28 cellular contexts compared by ENCODE assay signal in the genomic region with DNA sequence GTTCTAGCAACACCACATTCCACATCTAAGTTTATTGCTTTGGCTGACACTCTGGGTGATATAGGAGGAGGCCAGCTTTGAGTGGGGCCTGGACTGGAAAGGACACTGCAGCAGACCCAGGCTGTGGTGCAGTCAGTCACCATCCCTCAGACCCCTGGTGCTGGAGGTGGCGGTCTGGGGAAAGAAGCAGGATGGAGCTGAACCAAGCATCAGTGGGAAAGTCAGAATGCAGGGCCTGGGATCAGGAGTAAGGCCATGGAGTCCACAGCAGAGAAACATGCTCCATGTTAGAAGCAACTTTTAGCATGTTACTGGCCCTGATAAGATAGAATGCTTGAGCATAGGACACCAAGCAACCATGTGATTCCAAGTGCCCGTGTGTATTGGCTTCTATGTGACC. TPM values are rescaled to one million over a fixed set of nuclear protein-coding genes. Genes with fewer than 3 reads are reported as not detected.
DNase-seq lines count a peak whose midpoint lies in the region; ATAC-seq lines count a peak whose summit lies in the region.
"Had no signal": no experiment of that assay in that cellular context is flagged by ENCODE, and none has a peak within 500 bp of the region (broad histone marks: within the 10 kb centered on the region; RNA-seq: fewer than 3 reads in every experiment).

No MANE protein-coding gene starts in this region.

- intact Hi-C loops in activated CD4-positive, alpha-beta T cell treated with anti-CD3 and anti-CD28 coated beads for 36 hours (cut with DNase I, micrococcal nuclease): loop anchor here (1.0 to 2.0 kb wide), 4 partner anchors 17 to 155 kb away; no protein-coding TSS in a partner anchor
- intact Hi-C loops in CD4-positive, alpha-beta memory T cell (cut with micrococcal nuclease): loop anchor here (1.0 kb wide), 1 partner anchor 55 kb away; no protein-coding TSS in a partner anchor

- no peak overlapping the region for H3K4me3 Mint-ChIP-seq in activated CD4-positive, alpha-beta T cell treated with anti-CD3 and anti-CD28 coated beads for 36 hours
- H3K4me3 Mint-ChIP-seq in CD4-positive, alpha-beta memory T cell: peak overlapping the region in 4 of 8 donors; percentile 10 to 67 (median 42)
- H3K4me3 Mint-ChIP-seq in activated T-helper 17 cell treated with anti-CD3 and anti-CD28 coated beads, Interleukin-2, amount 50 U/mL, for 72 hours: no peak overlapping the region
- H3K4me3 Mint-ChIP-seq in naive thymus-derived CD8-positive, alpha-beta T cell: peak overlapping the region in 7 of 10 donors; percentile 23 to 98 (median 91)
- H3K4me3 Mint-ChIP-seq: nephron, type B pancreatic cell had no signal

- CTCF ChIA-PET in activated CD4-positive, alpha-beta T cell treated with anti-CD3 and anti-CD28 coated beads for 36 hours (lab: Charles Lee): interaction anchor here (1.6 kb wide), 1 partner anchor 16 kb away, joined by 4 read pairs; no protein-coding TSS in a partner anchor
- CTCF ChIA-PET in CD4-positive, alpha-beta memory T cell (lab: Charles Lee; ENCODE audit: partially characterized antibody): no interaction called here

- no peak for ATAC-seq in activated CD4-positive, alpha-beta T cell treated with anti-CD3 and anti-CD28 coated beads for 36 hours
- peak; percentile 11 for ATAC-seq in activated T-helper 17 cell treated with anti-CD3 and anti-CD28 coated beads, Interleukin-2, amount 50 U/mL, for 72 hours (replicated peaks)
- peak in 1 of 2 donors; percentile 6 for ATAC-seq in naive thymus-derived CD8-positive, alpha-beta T cell
- ATAC-seq in GM21447 (IDR thresholded peaks at IDR 0.05; ENCODE audit: unreplicated experiment): no peak
- ATAC-seq in HG02571 (IDR thresholded peaks at IDR 0.05; ENCODE audit: unreplicated experiment): no peak
- ATAC-seq in HG03442 (IDR thresholded peaks at IDR 0.05; ENCODE audit: unreplicated experiment): no peak
- ATAC-seq: left lung had no signal

- no peaks in the 10 kb centered on the region for H3K9me3 Mint-ChIP-seq in activated CD4-positive, alpha-beta T cell treated with anti-CD3 and anti-CD28 coated beads for 36 hours (ENCODE audit: low read depth)
- peaks cover 0 to 11% (median 0%) of the 10 kb centered on the region in 8 donors for H3K9me3 Mint-ChIP-seq in CD4-positive, alpha-beta memory T cell
- no peaks in the 10 kb centered on the region for H3K9me3 Mint-ChIP-seq in activated T-helper 17 cell treated with anti-CD3 and anti-CD28 coated beads, Interleukin-2, amount 50 U/mL, for 72 hours
- peaks cover 0 to under 1% (median 0%) of the 10 kb centered on the region in 9 donors for H3K9me3 Mint-ChIP-seq in naive thymus-derived CD8-positive, alpha-beta T cell
- H3K9me3 Mint-ChIP-seq: nephron, type B pancreatic cell had no signal

- H3K9me3 ChIP-seq in CD4-positive, alpha-beta memory T cell (ENCODE audit: control insufficient read depth in 1 of 2, low read length in 2 of 2): no peaks in the 10 kb centered on the region
- H3K9me3 ChIP-seq: esophagus squamous epithelium, left lung, right atrium auricular region, SJCRH30 had no signal

- H3K4me1 Mint-ChIP-seq in activated CD4-positive, alpha-beta T cell treated with anti-CD3 and anti-CD28 coated beads for 36 hours: peaks cover 38% of the 10 kb centered on the region
- peaks cover 43 to 78% (median 61%) of the 10 kb centered on the region in 4 donors for H3K4me1 Mint-ChIP-seq in CD4-positive, alpha-beta memory T cell
- H3K4me1 Mint-ChIP-seq in activated T-helper 17 cell treated with anti-CD3 and anti-CD28 coated beads, Interleukin-2, amount 50 U/mL, for 72 hours: peaks cover 14% of the 10 kb centered on the region
- peaks cover 44 to 74% (median 63%) of the 10 kb centered on the region in 4 donors for H3K4me1 Mint-ChIP-seq in naive thymus-derived CD8-positive, alpha-beta T cell

- no peaks in the 10 kb centered on the region for H3K27me3 ChIP-seq in CD4-positive, alpha-beta memory T cell (ENCODE audit: insufficient read depth, low read length)
- H3K27me3 ChIP-seq: esophagus squamous epithelium, left lung, right atrium auricular region, SJCRH30 had no signal

- H3K27me3 Mint-ChIP-seq in activated CD4-positive, alpha-beta T cell treated with anti-CD3 and anti-CD28 coated beads for 36 hours: no peaks in the 10 kb centered on the region
- H3K27me3 Mint-ChIP-seq in CD4-positive, alpha-beta memory T cell: no peaks in the 10 kb centered on the region
- H3K27me3 Mint-ChIP-seq in activated T-helper 17 cell treated with anti-CD3 and anti-CD28 coated beads, Interleukin-2, amount 50 U/mL, for 72 hours: no peaks in the 10 kb centered on the region
- peaks cover 0 to under 1% (median 0%) of the 10 kb centered on the region in 5 donors for H3K27me3 Mint-ChIP-seq in naive thymus-derived CD8-positive, alpha-beta T cell

- H3K27ac Mint-ChIP-seq in activated CD4-positive, alpha-beta T cell treated with anti-CD3 and anti-CD28 coated beads for 36 hours: peak overlapping the region; percentile 11
- peak overlapping the region in 6 of 7 donors; percentile 22 to 100 (median 50) for H3K27ac Mint-ChIP-seq in CD4-positive, alpha-beta memory T cell
- no peak overlapping the region for H3K27ac Mint-ChIP-seq in activated T-helper 17 cell treated with anti-CD3 and anti-CD28 coated beads, Interleukin-2, amount 50 U/mL, for 72 hours
- H3K27ac Mint-ChIP-seq in naive thymus-derived CD8-positive, alpha-beta T cell: peak overlapping the region; percentile 30 to 100 (median 83)
- H3K27ac Mint-ChIP-seq: nephron, type B pancreatic cell had no signal

- H3K36me3 Mint-ChIP-seq in activated CD4-positive, alpha-beta T cell treated with anti-CD3 and anti-CD28 coated beads for 36 hours (ENCODE audit: low read depth): peaks cover 59% of the 10 kb centered on the region
- H3K36me3 Mint-ChIP-seq in CD4-positive, alpha-beta memory T cell: peaks cover 58 to 68% of the 10 kb centered on the region in 2 donors
- peaks cover 42% of the 10 kb centered on the region for H3K36me3 Mint-ChIP-seq in activated T-helper 17 cell treated with anti-CD3 and anti-CD28 coated beads, Interleukin-2, amount 50 U/mL, for 72 hours (ENCODE audit: low read depth)
- peaks cover 23 to 63% (median 54%) of the 10 kb centered on the region in 3 donors for H3K36me3 Mint-ChIP-seq in naive thymus-derived CD8-positive, alpha-beta T cell

- H3K4me1 ChIP-seq in CD4-positive, alpha-beta memory T cell (ENCODE audit: insufficient read depth, low read length): peaks cover 46% of the 10 kb centered on the region
- H3K4me1 ChIP-seq: parathyroid adenoma, SJCRH30 had no signal

- no peak overlapping the region for H3K4me3 ChIP-seq in CD4-positive, alpha-beta memory T cell (ENCODE audit: low read length in 2 of 2)
- H3K4me3 ChIP-seq: coronary artery, esophagus squamous epithelium, left lung, right atrium auricular region, SJCRH30 had no signal

- H3K36me3 ChIP-seq in CD4-positive, alpha-beta memory T cell (ENCODE audit: insufficient read depth, low read length): peaks cover 48% of the 10 kb centered on the region
- H3K36me3 ChIP-seq: SJCRH30 had no signal

- DNase-seq in activated CD4-positive, alpha-beta T cell treated with anti-CD3 and anti-CD28 coated beads for 36 hours: no peak
- DNase-seq in activated CD4-positive, alpha-beta T cell treated with anti-CD3 and anti-CD28 coated beads, Interleukin-2, amount 50 U/mL, for 1 hour: no peak
- no peak for DNase-seq in CD4-positive, alpha-beta memory T cell
- no peak for DNase-seq in naive thymus-derived CD8-positive, alpha-beta T cell
- DNase-seq: activated CD4-positive, alpha-beta T cell treated with anti-CD3 and anti-CD28 coated beads for 1 hour; activated effector memory CD4-positive, alpha-beta T cell treated with anti-CD3 and anti-CD28 coated beads, Interleukin-2, amount 50 U/mL, for 16 hours; DMS79; esophagus squamous epithelium; GF-D8; H7; hypothalamus; left lung; NCI-H1048; NCI-H187; NCI-H69; stimulated activated CD4-positive, alpha-beta T cell treated with anti-CD3 and anti-CD28 coated beads, Interleukin-12 subunit alpha, Interleukin-12 subunit beta, amount 100 ng/mL, for 4 hours; stimulated activated CD4-positive, alpha-beta T cell treated with anti-CD3 and anti-CD28 coated beads, Interleukin-4, amount 100 ng/mL, for 24 hours had no signal

- H3K27ac ChIP-seq in CD4-positive, alpha-beta memory T cell (ENCODE audit: low read depth, low read length): no peak overlapping the region
- H3K27ac ChIP-seq: 22Rv1, esophagus squamous epithelium, left lung, parathyroid adenoma, right atrium auricular region, SJCRH30 had no signal

- POLR2A ChIA-PET in activated CD4-positive, alpha-beta T cell treated with anti-CD3 and anti-CD28 coated beads for 36 hours (lab: Charles Lee): interaction anchor here (0.6 to 2.3 kb wide), 3 partner anchors 16 to 155 kb away, joined by 3 to 14 read pairs (median 4); no protein-coding TSS in a partner anchor
- POLR2A ChIA-PET in CD4-positive, alpha-beta memory T cell (lab: Charles Lee; ENCODE audit: partially characterized antibody): interaction anchor here (0.6 to 5.5 kb wide), 17 partner anchors 8 to 1453 kb away, joined by 3 to 118 read pairs (median 11); partner anchors contain the start of gene TRIM26
- POLR2A ChIA-PET in naive thymus-derived CD8-positive, alpha-beta T cell (lab: Charles Lee): interaction anchor here (0.7 to 2.5 kb wide), 11 partner anchors 9 to 938 kb away, joined by 3 to 18 read pairs (median 6); partner anchors contain the start of gene POLR1H

RNA-seq across cellular contexts. Expression of gene HLA-A, which starts 5.9 kb away (rescaled TPM):
- 1,000 to 10,000 TPM; 1,053 to 1,189 TPM for total RNA-seq in activated CD4-positive, alpha-beta T cell treated with anti-CD3 and anti-CD28 coated beads for 36 hours
- 1,000 to 10,000 TPM; 2,115 to 2,200 TPM for total RNA-seq in CD4-positive, alpha-beta memory T cell
- 1,000 to 10,000 TPM; 2,923 to 3,137 TPM for polyA plus RNA-seq in CD4-positive, alpha-beta memory T cell
- 1,000 to 10,000 TPM; 1,094 to 1,926 TPM for total RNA-seq in activated T-helper 17 cell treated with anti-CD3 and anti-CD28 coated beads, Interleukin-2, amount 50 U/mL, for 72 hours
- 1,000 to 10,000 TPM; 2,087 to 2,115 TPM for total RNA-seq in naive thymus-derived CD8-positive, alpha-beta T cell
- polyA plus RNA-seq in naive thymus-derived CD8-positive, alpha-beta T cell: 1,000 to 10,000 TPM; 2,084 to 4,021 (median 2,635) TPM

Comparison
In these comparisons a context has a peak if more than half of its experiments do, and no peak if none do; other contexts are left out.
1. H3K4me3 Mint-ChIP-seq: peak in naive thymus-derived CD8-positive, alpha-beta T cell (7 of 10); none in activated CD4-positive, alpha-beta T cell treated with anti-CD3 and anti-CD28 coated beads for 36 hours (single experiment) and activated T-helper 17 cell treated with anti-CD3 and anti-CD28 coated beads, Interleukin-2, amount 50 U/mL, for 72 hours (single experiment).